29 cellular contexts compared by ENCODE assay signal in the genomic region with DNA sequence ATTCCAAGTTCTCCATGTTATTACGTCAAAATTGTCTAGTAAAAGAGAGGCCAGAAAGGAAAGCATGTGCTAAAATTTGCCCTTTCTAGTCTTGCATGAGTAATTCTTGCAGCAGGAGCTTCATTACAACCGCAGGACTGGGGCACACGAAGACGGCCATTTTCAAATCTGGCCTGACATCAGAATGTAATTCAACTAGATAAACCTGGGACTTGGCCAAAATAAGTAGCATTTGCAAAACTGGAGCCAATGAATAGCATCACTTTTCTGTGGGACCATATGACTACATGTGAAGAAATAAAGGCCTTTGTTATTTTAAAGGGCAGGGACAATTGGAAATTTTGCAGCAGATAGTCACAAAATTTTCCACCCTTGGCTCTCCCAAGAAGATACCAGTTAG. TPM values are rescaled to one million over a fixed set of nuclear protein-coding genes. Genes with fewer than 3 reads are reported as not detected.
DNase-seq lines count a peak whose midpoint lies in the region; ATAC-seq and TF ChIP-seq lines count a peak whose summit lies in the region.
"Had no signal": no experiment of that assay in that cellular context is flagged by ENCODE, and none has a peak within 500 bp of the region (broad histone marks: within the 10 kb centered on the region; RNA-seq: fewer than 3 reads in every experiment).

No MANE protein-coding gene starts in this region.

- H3K4ac ChIP-seq in H9 (ENCODE audit: low read depth, low read length) = no peak overlapping the region

- H3K9ac ChIP-seq in H9 (ENCODE audit: extremely low read depth, insufficient read length, low read length) (no peak overlapping the region), Karpas-422 (ENCODE audit: low read length) (no peak overlapping the region)

- H3K4me1 Mint-ChIP-seq in H9 = peaks cover 38 to 53% of the 10 kb centered on the region in 2 experiments
- peaks cover 31% of the 10 kb centered on the region for H3K4me1 Mint-ChIP-seq in brain
- peaks cover 11% of the 10 kb centered on the region for H3K4me1 Mint-ChIP-seq in activated T-cell treated with anti-CD3 and anti-CD28 coated beads, Interleukin-2, amount 50 U/mL, for 72 hours (ENCODE audit: low read depth)

- H3K18ac ChIP-seq in H9 (ENCODE audit: insufficient read length, low read depth, low read length) = no peak overlapping the region

- no peak for TF ChIP-seq POLR2A in gastroesophageal sphincter (IDR thresholded peaks at IDR 0.05)

- H2AK5ac ChIP-seq in H9 (ENCODE audit: insufficient read length, low read length) = no peak overlapping the region

- H3K27me3 ChIP-seq in H9 (ENCODE audit: insufficient read depth, low read length) = peaks cover 2% of the 10 kb centered on the region; the same call in 1 of the 2 replicates
- no peaks in the 10 kb centered on the region for H3K27me3 ChIP-seq in gastroesophageal sphincter
- H3K27me3 ChIP-seq in Karpas-422 (ENCODE audit: low read length) = no peaks in the 10 kb centered on the region
- H3K27me3 ChIP-seq: brain microvascular endothelial cell had no signal

- H3K4me3 Mint-ChIP-seq in H9 = peak overlapping the region; percentile 4 to 36; a peak in 1 of 5 replicates
- H3K4me3 Mint-ChIP-seq in brain = peak overlapping the region in 4 of 5 experiments; percentile 3 to 96 (median 52)
- H3K4me3 Mint-ChIP-seq in activated T-cell treated with anti-CD3 and anti-CD28 coated beads, Interleukin-2, amount 50 U/mL, for 72 hours = no peak overlapping the region
- H3K4me3 Mint-ChIP-seq: activated T-helper 1 cell treated with anti-CD3 and anti-CD28 coated beads, Interleukin-12 subunit alpha, Interleukin-12 subunit beta, Interleukin-2, Interleukin-4 antibody, amounts not matched to agents 30 ng/mL and 10 ng/mL and 1 ng/mL, durations not matched to agents 14 hours and 24 hours and 36 hours; stimulated activated memory B cell treated with anti-CD40 and anti-IgM and Interleukin-4, amounts not matched to agents 10 μg/mL and 1 μg/mL and 100 μg/mL, for 72 hours had no signal

- H3K9me3 Mint-ChIP-seq in H9 = peaks cover 0 to 4% of the 10 kb centered on the region in 2 experiments; a peak in 2 of 5 replicates
- no peaks in the 10 kb centered on the region for H3K9me3 Mint-ChIP-seq in brain
- H3K9me3 Mint-ChIP-seq in activated T-cell treated with anti-CD3 and anti-CD28 coated beads, Interleukin-2, amount 50 U/mL, for 72 hours = no peaks in the 10 kb centered on the region
- H3K9me3 Mint-ChIP-seq: activated T-helper 1 cell treated with anti-CD3 and anti-CD28 coated beads, Interleukin-12 subunit alpha, Interleukin-12 subunit beta, Interleukin-2, Interleukin-4 antibody, amounts not matched to agents 30 ng/mL and 10 ng/mL and 1 ng/mL, durations not matched to agents 14 hours and 24 hours and 36 hours; CD4-positive, alpha-beta memory T cell; stimulated activated memory B cell treated with anti-CD40 and anti-IgM and Interleukin-4, amounts not matched to agents 10 μg/mL and 1 μg/mL and 100 μg/mL, for 72 hours had no signal

- H2BK120ac ChIP-seq in H9 (ENCODE audit: low read depth, low read length, poor library complexity, severe bottlenecking) = no peak overlapping the region

- H3K27me3 Mint-ChIP-seq in H9 (ENCODE audit: low read depth) (peaks cover 3% of the 10 kb centered on the region; the same call in 1 of the 2 replicates), brain (peaks cover 14% of the 10 kb centered on the region)
- peaks cover 29% of the 10 kb centered on the region for H3K27me3 Mint-ChIP-seq in activated T-cell treated with anti-CD3 and anti-CD28 coated beads, Interleukin-2, amount 50 U/mL, for 72 hours (ENCODE audit: low read depth)

- no peak overlapping the region for H3K56ac ChIP-seq in H9 (ENCODE audit: insufficient read length, low read depth, low read length)

- no peak overlapping the region for H2BK5ac ChIP-seq in H9 (ENCODE audit: insufficient read length, low read length)

- H3K9me2 ChIP-seq in Karpas-422 (replicated peaks; ENCODE audit: insufficient read depth, low read length) = no peaks in the 10 kb centered on the region

- H3K4me2 ChIP-seq in H9 (ENCODE audit: insufficient read depth, insufficient read length, low read length) (no peak overlapping the region), Karpas-422 (ENCODE audit: low read depth, low read length, poor library complexity, severe bottlenecking) (no peak overlapping the region)
- H3K4me2 ChIP-seq: A549 had no signal

- H4K20me1 ChIP-seq in H9 (ENCODE audit: control insufficient read depth, insufficient read depth, insufficient read length) (no peaks in the 10 kb centered on the region), Karpas-422 (ENCODE audit: insufficient read depth, low read depth, low read length) (no peaks in the 10 kb centered on the region; the same call in 1 of the 2 replicates)

- no CpG with 5 or more reads among the region's 4 CpGs for WGBS in H9 (ENCODE audit: extremely low coverage, insufficient read length, low lambda C conversion rate)
- WGBS in gastroesophageal sphincter (ENCODE audit: low coverage in 1 of 2), 2 donors = 41 to 54% methylated on average over 4 of the region's 4 CpGs

- peak overlapping the region; percentile 89 for H3K27ac ChIP-seq in H9 (ENCODE audit: insufficient read length, low read depth, low read length)
- H3K27ac ChIP-seq in gastroesophageal sphincter = peak overlapping the region in 3 of 4 donors; percentile 23 to 99 (median 97)
- H3K27ac ChIP-seq in Karpas-422 (ENCODE audit: low read length) = no peak overlapping the region
- H3K27ac ChIP-seq: A549, brain microvascular endothelial cell, SK-N-MC, thoracic aorta had no signal

- TF ChIP-seq CTCF in H9 (conservative IDR thresholded peaks at IDR 0.05) (no peak), brain (conservative IDR thresholded peaks at IDR 0.05) (no peak), gastroesophageal sphincter (IDR thresholded peaks at IDR 0.05) (no peak)

- H4K91ac ChIP-seq in H9 (ENCODE audit: insufficient read length, low read depth, low read length) = no peak overlapping the region

- H3K36me3 ChIP-seq in gastroesophageal sphincter (no peaks in the 10 kb centered on the region), Karpas-422 (ENCODE audit: insufficient read depth, low read length) (no peaks in the 10 kb centered on the region)
- H3K36me3 ChIP-seq: brain microvascular endothelial cell, prostate gland, thoracic aorta had no signal

- H4K5ac ChIP-seq in H9 (ENCODE audit: insufficient read length, low read depth, low read length) = no peak overlapping the region

- H3K27ac Mint-ChIP-seq in H9 (peak overlapping the region in 2 of 3 experiments; percentile 61 to 100; a peak in 5 of 7 replicates), brain (peak overlapping the region in 2 of 5 experiments; percentile 95 to 96)
- H3K27ac Mint-ChIP-seq in activated T-cell treated with anti-CD3 and anti-CD28 coated beads, Interleukin-2, amount 50 U/mL, for 72 hours = no peak overlapping the region
- H3K27ac Mint-ChIP-seq: activated naive CD8-positive, alpha-beta T cell; activated T-helper 1 cell treated with anti-CD3 and anti-CD28 coated beads, Interleukin-12 subunit alpha, Interleukin-12 subunit beta, Interleukin-2, Interleukin-4 antibody, amounts not matched to agents 30 ng/mL and 10 ng/mL and 1 ng/mL, durations not matched to agents 14 hours and 24 hours and 36 hours; stimulated activated memory B cell treated with anti-CD40 and anti-IgM and Interleukin-4, amounts not matched to agents 10 μg/mL and 1 μg/mL and 100 μg/mL, for 72 hours had no signal

- H3K36me3 Mint-ChIP-seq in H9 (ENCODE audit: insufficient read depth in 1 of 3, low read depth in 3 of 3) (peaks cover 0 to 6% (median 5%) of the 10 kb centered on the region in 3 experiments; a peak in 5 of 7 replicates), brain (no peaks in the 10 kb centered on the region)
- H3K36me3 Mint-ChIP-seq in activated T-cell treated with anti-CD3 and anti-CD28 coated beads, Interleukin-2, amount 50 U/mL, for 72 hours (ENCODE audit: insufficient read depth in 2 of 2) = no peaks in the 10 kb centered on the region
- H3K36me3 Mint-ChIP-seq: activated naive CD8-positive, alpha-beta T cell; stimulated activated memory B cell treated with anti-CD40 and anti-IgM and Interleukin-4, amounts not matched to agents 10 μg/mL and 1 μg/mL and 100 μg/mL, for 72 hours had no signal

- peaks cover 8% of the 10 kb centered on the region for H3K23me2 ChIP-seq in H9 (ENCODE audit: insufficient read length, low read depth, low read length, poor library complexity, severe bottlenecking)

- H3T11ph ChIP-seq in H9 (ENCODE audit: low read length) = no peak overlapping the region

- DNase-seq in AG08395 (ENCODE audit: low spot score) (peak; percentile 59), H9 (no peak), T-helper 1 cell (no peak), Karpas-422 (no peak)
- DNase-seq in activated T-cell treated with anti-CD3 and anti-CD28 coated beads, Interleukin-2, amount 50 U/mL, for 72 hours = no peak
- DNase-seq: activated CD4-positive, alpha-beta T cell treated with anti-CD3 and anti-CD28 coated beads for 1 hour; brain microvascular endothelial cell; CD4-positive, alpha-beta memory T cell; cortex of kidney; DMS153; NCI-H1105; NCI-H2107; NCI-H524; stimulated activated CD4-positive, alpha-beta T cell treated with anti-CD3 and anti-CD28 coated beads, Interleukin-1b, Interleukin-23, amount 100 ng/mL, for 48 hours; T-helper 9 cell had no signal

- H3K4me1 ChIP-seq in H9 (ENCODE audit: insufficient read depth, low read length) (peaks cover 13% of the 10 kb centered on the region; the same call in 1 of the 2 replicates), gastroesophageal sphincter (peaks cover 0 to 33% (median 10%) of the 10 kb centered on the region in 3 donors), Karpas-422 (ENCODE audit: low read length) (peaks cover 21% of the 10 kb centered on the region)
- H3K4me1 ChIP-seq: prostate gland had no signal

- no peaks in the 10 kb centered on the region for H3K79me1 ChIP-seq in H9 (ENCODE audit: insufficient read depth, low read depth, low read length, poor library complexity, severe bottlenecking)

- no peak overlapping the region for H2BK12ac ChIP-seq in H9 (ENCODE audit: insufficient read length, low read depth, low read length)

- H4K8ac ChIP-seq in H9 (replicated peaks; ENCODE audit: insufficient read length, low read depth, low read length) = no peak overlapping the region

- no peak overlapping the region for H2AFZ ChIP-seq in H9 (ENCODE audit: low read length)
- H2AFZ ChIP-seq in Karpas-422 (ENCODE audit: low read length) = no peak overlapping the region

- H3K79me2 ChIP-seq in H9 (ENCODE audit: insufficient read depth, low read length) (peaks cover 19% of the 10 kb centered on the region; the same call in 1 of the 2 replicates), Karpas-422 (ENCODE audit: low read length) (no peaks in the 10 kb centered on the region)

- H3K4me3 ChIP-seq in gastroesophageal sphincter (no peak overlapping the region), Karpas-422 (ENCODE audit: low read length) (no peak overlapping the region)
- H3K4me3 ChIP-seq: A549, HAP-1, prostate gland, SK-N-MC, thoracic aorta had no signal

- H3K23ac ChIP-seq in H9 (ENCODE audit: insufficient read length, low read depth, low read length) = no peak overlapping the region

- TF ChIP-seq EP300 in gastroesophageal sphincter (IDR thresholded peaks at IDR 0.05) = no peak

- no peak overlapping the region for H2BK20ac ChIP-seq in H9 (ENCODE audit: low read depth, low read length, poor library complexity, severe bottlenecking)

- no peak for ATAC-seq in gastroesophageal sphincter
- no peak for ATAC-seq in GM18511 (IDR thresholded peaks at IDR 0.05; ENCODE audit: unreplicated experiment)
- no peak for ATAC-seq in activated T-cell treated with anti-CD3 and anti-CD28 coated beads, Interleukin-2, amount 50 U/mL, for 72 hours (replicated peaks in 1 of 2)
- ATAC-seq: A549; left lobe of liver; stimulated activated memory B cell treated with anti-CD40 and anti-IgM and Interleukin-4, amounts not matched to agents 10 μg/mL and 1 μg/mL and 100 μg/mL, for 72 hours had no signal

- H3K14ac ChIP-seq in H9 (ENCODE audit: insufficient read depth, low read length) = no peak overlapping the region

- H3K9me3 ChIP-seq in H9 (ENCODE audit: control insufficient read depth, low read depth, low read length) (no peaks in the 10 kb centered on the region), gastroesophageal sphincter (no peaks in the 10 kb centered on the region), Karpas-422 (ENCODE audit: low read length) (no peaks in the 10 kb centered on the region)
- H3K9me3 ChIP-seq: A549, HAP-1, prostate gland, thoracic aorta had no signal

- H2BK15ac ChIP-seq in H9 (ENCODE audit: low read depth, low read length) = no peak overlapping the region

RNA-seq across cellular contexts. Expression of gene FZD7, which starts 3.0 kb away (rescaled TPM):
- 302 and 309 TPM in 2 replicates for total RNA-seq in H9 (2021)
- polyA plus RNA-seq in brain (ENCODE audit: insufficient read depth, low read depth, low replicate concordance) = 5.3 TPM
- total RNA-seq in gastroesophageal sphincter = 10 to 100 TPM; 15.9 to 55.4 (median 39.0) TPM
- 9.2 and 10.2 TPM in 2 replicates for total RNA-seq in Karpas-422 (2014; rRNA removed; shearing (Covaris generic); ENCODE audit: low replicate concordance)
- 1 to 10 TPM; 1.1 to 1.4 TPM for total RNA-seq in activated T-cell treated with anti-CD3 and anti-CD28 coated beads, Interleukin-2, amount 50 U/mL, for 72 hours
- polyA plus RNA-seq: CD4-positive, alpha-beta memory T cell had no signal

RNA-seq across cellular contexts. Expression of gene KIAA2012, which starts 42.4 kb away (rescaled TPM):
- total RNA-seq in H9 (2021) = not detected in 2 replicates
- 0.42 TPM for polyA plus RNA-seq in brain (ENCODE audit: insufficient read depth, low read depth, low replicate concordance)
- total RNA-seq in gastroesophageal sphincter = not detected
- total RNA-seq in Karpas-422 (2014; rRNA removed; shearing (Covaris generic); ENCODE audit: low replicate concordance) = 0.29 and 0.89 TPM in 2 replicates
- total RNA-seq in activated T-cell treated with anti-CD3 and anti-CD28 coated beads, Interleukin-2, amount 50 U/mL, for 72 hours = not detected
- total RNA-seq: activated T-helper 1 cell treated with anti-CD3 and anti-CD28 coated beads, Interleukin-12 subunit alpha, Interleukin-12 subunit beta, Interleukin-2, Interleukin-4 antibody, amounts not matched to agents 30 ng/mL and 10 ng/mL and 1 ng/mL, durations not matched to agents 14 hours and 24 hours and 36 hours; CD4-positive, alpha-beta memory T cell; HT1080; thoracic aorta had no signal
- polyA plus RNA-seq: CD4-positive, alpha-beta memory T cell; neural cell had no signal

Comparison
In these comparisons a context has a peak if more than half of its experiments do, and no peak if none do; other contexts are left out.
1. H3K4me3 Mint-ChIP-seq: peak in H9 (2 of 2) and brain (4 of 5); none in activated T-cell treated with anti-CD3 and anti-CD28 coated beads, Interleukin-2, amount 50 U/mL, for 72 hours (0 of 2).